8 cellular contexts compared by ENCODE assay signal in genomic region chr10:109852004-109852717, GRCh38.
DNase-seq lines count a peak whose midpoint lies in the region; ATAC-seq and TF ChIP-seq lines count a peak whose summit lies in the region.

No MANE protein-coding gene starts in this region.

- no peak overlapping the region for H2BK15ac ChIP-seq in IMR-90 (ENCODE audit: low read depth, low read length)

- H3K4me3 Mint-ChIP-seq in activated T-helper 17 cell treated with anti-CD3 and anti-CD28 coated beads, Interleukin-2, amount 50 U/mL, for 72 hours, result no peak overlapping the region

- H2AK5ac ChIP-seq in IMR-90 (ENCODE audit: low read depth, low read length), result no peak overlapping the region

- H3K79me1 ChIP-seq in IMR-90 (ENCODE audit: low read depth in 1 of 2, low read length in 2 of 2), result no peaks in the 10 kb centered on the region

- no peak overlapping the region for H3K4me3 ChIP-seq in DND-41 (ENCODE audit: low read depth in 1 of 2, low read length in 2 of 2)
- no peak overlapping the region for H3K4me3 ChIP-seq in IMR-90 (ENCODE audit: insufficient read depth, low read depth, low read length)
- H3K4me3 ChIP-seq in fibroblast of villous mesenchyme (ENCODE audit: low read depth, low read length), result no peak overlapping the region
- no peak overlapping the region for H3K4me3 ChIP-seq in testis

- H3K9ac ChIP-seq in DND-41 (ENCODE audit: low read depth, low read length) (no peak overlapping the region), IMR-90 (ENCODE audit: low read depth, low read length) (no peak overlapping the region)

- H3K56ac ChIP-seq in IMR-90 (ENCODE audit: extremely low read depth, insufficient read depth, low read length), result no peak overlapping the region

- no peak overlapping the region for H3K27ac ChIP-seq in DND-41 (ENCODE audit: low read length)
- H3K27ac ChIP-seq in IMR-90 (ENCODE audit: insufficient read depth, low read length), result no peak overlapping the region
- no peak overlapping the region for H3K27ac ChIP-seq in testis

- H3K4me2 ChIP-seq in DND-41 (ENCODE audit: insufficient read depth, low read length) (no peak overlapping the region), IMR-90 (ENCODE audit: low read depth, low read length) (no peak overlapping the region)

- CTCF ChIA-PET in IMR-90 (lab: Yijun Ruan, JAX), result interaction anchor here (0.9 kb wide), 2 partner anchors 9 to 10 kb away, joined by 3 read pairs; no protein-coding TSS in a partner anchor

- no peak overlapping the region for H4K91ac ChIP-seq in IMR-90 (ENCODE audit: insufficient read depth, low read depth, low read length)

- 68% methylated on average over 2 of the region's 15 CpGs; no CpG with 5 or more reads in 1 of the 2 experiments for WGBS in IMR-90 (ENCODE audit: extremely low coverage in 2 of 2, insufficient read length in 1 of 2), 2 experiments
- WGBS in testis, 2 donors, result 39 to 40% methylated on average over 15 of the region's 15 CpGs

- no peak overlapping the region for H3K18ac ChIP-seq in IMR-90 (ENCODE audit: low read depth, low read length)

- H3K14ac ChIP-seq in IMR-90 (replicated peaks; ENCODE audit: low read depth, low read length), result no peak overlapping the region

- peak; percentile 75 for DNase-seq in DND-41
- DNase-seq in IMR-90, result peak; percentile 62
- peak; percentile 60 for DNase-seq in RPMI7951 (ENCODE audit: low read depth)
- DNase-seq in fibroblast of villous mesenchyme (ENCODE audit: low read depth), result peak; percentile 63
- peak; percentile 61 for DNase-seq in omental fat pad (ENCODE audit: low spot score)
- DNase-seq in testis, result peak; percentile 89

- no peak overlapping the region for H2BK5ac ChIP-seq in IMR-90 (ENCODE audit: low read depth, low read length, poor library complexity, severe bottlenecking)

- H2AFZ ChIP-seq in DND-41 (ENCODE audit: low read depth, low read length) (peak overlapping the region; percentile 29; the same call in 1 of the 2 replicates), IMR-90 (replicated peaks; ENCODE audit: low read length, poor library complexity) (peak overlapping the region; percentile 70)

- H3K27ac Mint-ChIP-seq in activated T-helper 17 cell treated with anti-CD3 and anti-CD28 coated beads, Interleukin-2, amount 50 U/mL, for 72 hours, result no peak overlapping the region

- no TSS peak for BruUV-seq in IMR-90 (replicated peaks; lab: Mats Ljungman, UMichigan)

- H3K9me3 ChIP-seq in DND-41 (ENCODE audit: insufficient read depth, low read length, severe bottlenecking) (no peaks in the 10 kb centered on the region), IMR-90 (ENCODE audit: control insufficient read depth, insufficient read depth, low read length) (no peaks in the 10 kb centered on the region), testis (no peaks in the 10 kb centered on the region)

- H4K8ac ChIP-seq in IMR-90 (ENCODE audit: low read depth in 2 of 2, low read length in 2 of 2), result no peak overlapping the region

- H4K20me1 ChIP-seq in DND-41 (ENCODE audit: insufficient read depth, low read length) (no peaks in the 10 kb centered on the region), IMR-90 (ENCODE audit: insufficient read depth, low read length) (no peaks in the 10 kb centered on the region)

- ATAC-seq in DND-41 (ENCODE audit: insufficient read depth, low read depth) (peak; percentile 96), GM21529 (IDR thresholded peaks at IDR 0.05; ENCODE audit: unreplicated experiment) (peak; percentile 99), IMR-90 (ENCODE audit: low read depth) (peak; percentile 98), omental fat pad (ENCODE audit: low FRiP score) (peak; percentile 71)
- ATAC-seq in activated T-helper 17 cell treated with anti-CD3 and anti-CD28 coated beads, Interleukin-2, amount 50 U/mL, for 72 hours (replicated peaks), result peak; percentile 80

- H3K36me3 Mint-ChIP-seq in activated T-helper 17 cell treated with anti-CD3 and anti-CD28 coated beads, Interleukin-2, amount 50 U/mL, for 72 hours (ENCODE audit: low read depth), result no peaks in the 10 kb centered on the region

- no peaks in the 10 kb centered on the region for H3K9me3 Mint-ChIP-seq in activated T-helper 17 cell treated with anti-CD3 and anti-CD28 coated beads, Interleukin-2, amount 50 U/mL, for 72 hours

- no peak overlapping the region for H2BK20ac ChIP-seq in IMR-90 (ENCODE audit: low read depth, low read length)

- H3K4me1 ChIP-seq in DND-41 (ENCODE audit: insufficient read depth, low read length) (peaks cover 2% of the 10 kb centered on the region; the same call in 1 of the 2 replicates), IMR-90 (ENCODE audit: control insufficient read depth, insufficient read depth, low read length) (no peaks in the 10 kb centered on the region), testis (no peaks in the 10 kb centered on the region)

- H2BK120ac ChIP-seq in IMR-90 (ENCODE audit: low read depth, low read length), result no peak overlapping the region

- peaks cover 7% of the 10 kb centered on the region for H3K4me1 Mint-ChIP-seq in activated T-helper 17 cell treated with anti-CD3 and anti-CD28 coated beads, Interleukin-2, amount 50 U/mL, for 72 hours

- peak; percentile 85 for TF ChIP-seq RAD21 in IMR-90 (IDR thresholded peaks at IDR 0.05; ENCODE audit: low read length)

- intact Hi-C loops in IMR-90 (cut with micrococcal nuclease) (loop anchor here (10.0 kb wide), 1 partner anchor 407 kb away; no protein-coding TSS in a partner anchor), testis (cut with DNase I; ENCODE audit: low total_unique reads) (no loop called here)

- TF ChIP-seq POLR2A in IMR-90 (IDR thresholded peaks at IDR 0.05; ENCODE audit: low read depth, low read length) (no peak), testis (IDR thresholded peaks at IDR 0.05) (no peak)

- H3K36me3 ChIP-seq in DND-41 (ENCODE audit: insufficient read depth, low read length) (no peaks in the 10 kb centered on the region), IMR-90 (ENCODE audit: control insufficient read depth, insufficient read depth, low read length) (no peaks in the 10 kb centered on the region), testis (ENCODE audit: low read depth, missing control alignments) (no peaks in the 10 kb centered on the region)

- no peak overlapping the region for H3K4ac ChIP-seq in IMR-90 (ENCODE audit: low read depth, low read length)

- H3K79me2 ChIP-seq in DND-41 (ENCODE audit: insufficient read depth, low read length), result no peaks in the 10 kb centered on the region

- TF ChIP-seq CTCF in DND-41 (IDR thresholded peaks at IDR 0.05; ENCODE audit: borderline replicate concordance, extremely low read depth, low read length, poor library complexity, severe bottlenecking) (peak; percentile 94), IMR-90 (conservative IDR thresholded peaks at IDR 0.05; ENCODE audit: low read depth, low read length) (peak; percentile 82), fibroblast of villous mesenchyme (IDR thresholded peaks at IDR 0.05; ENCODE audit: insufficient read depth, low read depth, low read length) (peak; percentile 91), omental fat pad (IDR thresholded peaks at IDR 0.05) (no peak), testis (IDR thresholded peaks at IDR 0.05) (peak; percentile 46 to 81 (median 75))

- in situ Hi-C loops in IMR-90 (cut with MboI; ENCODE audit: low sequenced_read_pairs), result no loop called here

- POLR2A ChIA-PET in IMR-90 (lab: Charles Lee; ENCODE audit: unreplicated experiment), result no interaction called here

- H4K5ac ChIP-seq in IMR-90 (ENCODE audit: low read depth, low read length), result no peak overlapping the region

- H3K27me3 Mint-ChIP-seq in activated T-helper 17 cell treated with anti-CD3 and anti-CD28 coated beads, Interleukin-2, amount 50 U/mL, for 72 hours, result peaks cover 3% of the 10 kb centered on the region

- H3K23ac ChIP-seq in IMR-90 (ENCODE audit: low read depth, low read length), result no peak overlapping the region

- dilution Hi-C loops in IMR-90 (cut with HindIII; ENCODE audit: low sequenced_read_pairs, unreplicated experiment), result no loop called here

- no peaks in the 10 kb centered on the region for H3K9me1 ChIP-seq in IMR-90 (ENCODE audit: insufficient read depth, low read length)

- peaks cover 6% of the 10 kb centered on the region for H3K27me3 ChIP-seq in DND-41 (ENCODE audit: insufficient read depth, low read length, poor library complexity)
- H3K27me3 ChIP-seq in IMR-90 (ENCODE audit: control insufficient read depth, insufficient read depth, low read length), result peaks cover 3% of the 10 kb centered on the region
- no peaks in the 10 kb centered on the region for H3K27me3 ChIP-seq in testis

- H2AK9ac ChIP-seq in IMR-90 (replicated peaks; ENCODE audit: low read depth, low read length, poor library complexity), result no peak overlapping the region

TF ChIP-seq in IMR-90, 13 proteins besides CTCF, POLR2A, EP300 and RAD21:
- TF ChIP-seq FOS (IDR thresholded peaks at IDR 0.05; ENCODE audit: low read depth, low read length) (no peak), RCOR1 (IDR thresholded peaks at IDR 0.05; ENCODE audit: insufficient replicate concordance, low read length) (no peak), BHLHE40 (IDR thresholded peaks at IDR 0.05; ENCODE audit: low read depth, low read length) (no peak), SMC3 (IDR thresholded peaks at IDR 0.05; ENCODE audit: low read depth, low read length) (peak; percentile 60), MXI1 (IDR thresholded peaks at IDR 0.05; ENCODE audit: borderline replicate concordance, low read depth, low read length) (no peak), CEBPB (IDR thresholded peaks at IDR 0.05; ENCODE audit: low read depth, low read length) (0 out of 2 replicates have a peak, but pooled peaks have one; percentile 35)

Comparison
In these comparisons a context has a peak if more than half of its experiments do, and no peak if none do; other contexts are left out.
1. CTCF ChIP-seq: peak in DND-41 (single experiment), IMR-90 (single experiment), fibroblast of villous mesenchyme (single experiment) and testis (3 of 3); none in omental fat pad (0 of 3).
2. Peak in every context shown above with its lines, with median percentiles within 50 percentile points of each other: ATAC-seq and DNase-seq.